8 cellular contexts compared by ENCODE assay signal in genomic region chr2:9473985-9474360, GRCh38. TPM values are rescaled to one million over a fixed set of nuclear protein-coding genes. Genes with fewer than 3 reads are reported as not detected.
A peak's percentile ranks its signal among the peaks of the same experiment; 100 is the strongest.
DNase-seq lines count a peak whose midpoint lies in the region; ATAC-seq, FAIRE-seq and TF ChIP-seq lines count a peak whose summit lies in the region.

No MANE protein-coding gene starts in this region.

- no peak for FAIRE-seq in astrocyte (lab: Jason Lieb, UNC)

- TF ChIP-seq CTCF in DOHH2 (IDR thresholded peaks at IDR 0.05; ENCODE audit: low read depth, low read length, poor library complexity, severe bottlenecking) (no peak), astrocyte (IDR thresholded peaks at IDR 0.05; ENCODE audit: insufficient read depth, low read depth, low read length) (no peak)

- peak; percentile 41 for ATAC-seq in HG02642 (IDR thresholded peaks at IDR 0.05; ENCODE audit: poor library complexity, unreplicated experiment)

- H3K4me1 Mint-ChIP-seq in astrocyte (ENCODE audit: low read depth, unreplicated experiment), result peaks cover 22% of the 10 kb centered on the region

- peaks cover 63% of the 10 kb centered on the region for H3K4me1 ChIP-seq in DOHH2 (ENCODE audit: control insufficient read depth, low read length)
- H3K4me1 ChIP-seq in astrocyte (ENCODE audit: insufficient read depth, low read length), result peaks cover 11% of the 10 kb centered on the region

- H3K4me3 ChIP-seq in DOHH2 (ENCODE audit: low read length), result peak overlapping the region; percentile 97
- peak overlapping the region; percentile 71 for H3K4me3 ChIP-seq in astrocyte (ENCODE audit: insufficient read depth, low read depth, low read length)
- H3K4me3 ChIP-seq in iPS-18c (ENCODE audit: insufficient read depth, low read depth, low read length), result peak overlapping the region; percentile 58

- H3K27ac ChIP-seq in DOHH2 (ENCODE audit: low read depth, low read length), result peak overlapping the region; percentile 64
- H3K27ac ChIP-seq in astrocyte (ENCODE audit: low read depth, low read length), result peak overlapping the region; percentile 67

- H3K9me3 ChIP-seq in DOHH2 (ENCODE audit: control insufficient read depth, insufficient read depth, low read length) (no peaks in the 10 kb centered on the region), astrocyte (ENCODE audit: insufficient read depth, low read depth, low read length) (no peaks in the 10 kb centered on the region), iPS-18c (ENCODE audit: control insufficient read depth, insufficient read depth, low read length) (peaks cover 5% of the 10 kb centered on the region)

- H3K9me3 Mint-ChIP-seq in astrocyte (ENCODE audit: unreplicated experiment), result no peaks in the 10 kb centered on the region

- peak overlapping the region; percentile 83 for H3K9ac ChIP-seq in astrocyte (ENCODE audit: low read length)

- H3F3A ChIP-seq in DOHH2 (ENCODE audit: control insufficient read depth, insufficient read depth), result peaks cover 25% of the 10 kb centered on the region

- peaks cover 75% of the 10 kb centered on the region for H3K36me3 ChIP-seq in DOHH2 (ENCODE audit: control insufficient read depth, low read length)
- H3K36me3 ChIP-seq in astrocyte (ENCODE audit: insufficient read depth, low read length), result peaks cover 7% of the 10 kb centered on the region

- peak overlapping the region; percentile 94 for H2AFZ ChIP-seq in astrocyte (ENCODE audit: low read depth, low read length)

- DNase-seq in T-helper 1 cell, result peak; percentile 40 to 70 (median 65)
- no peak for DNase-seq in astrocyte (ENCODE audit: low read depth)
- DNase-seq in stimulated activated CD4-positive, alpha-beta T cell treated with anti-CD3 and anti-CD28 coated beads, Interleukin-12 subunit alpha, Interleukin-12 subunit beta, amount 100 ng/mL, for 4 hours, result peak; percentile 56
- no peak for DNase-seq in NK-92 treated with Interleukin-12 subunit alpha and Interleukin-12 subunit beta, amount 100 ng/mL, for 24 hours (lab: John Stamatoyannopoulos, UW)
- no peak for DNase-seq in NCI-H345 treated with DMSO at 0.1 percent for 48 hours (lab: John Stamatoyannopoulos, UW; ENCODE audit: unreplicated experiment)

- H3K27me3 ChIP-seq in DOHH2 (ENCODE audit: control insufficient read depth, low read length) (no peaks in the 10 kb centered on the region), astrocyte (ENCODE audit: insufficient read depth, low read length) (no peaks in the 10 kb centered on the region)

- H3K79me2 ChIP-seq in DOHH2 (ENCODE audit: control insufficient read depth, low read length) (peaks cover 54% of the 10 kb centered on the region), astrocyte (ENCODE audit: insufficient read depth, low read length) (peaks cover 38% of the 10 kb centered on the region)

- H3K4me2 ChIP-seq in DOHH2 (ENCODE audit: low read length), result peak overlapping the region; percentile 95
- peak overlapping the region; percentile 86 for H3K4me2 ChIP-seq in astrocyte (ENCODE audit: low read length)

- H3K36me3 Mint-ChIP-seq in astrocyte (ENCODE audit: low read depth, unreplicated experiment), result peaks cover 25% of the 10 kb centered on the region

- H3K9me2 ChIP-seq in DOHH2 (replicated peaks; ENCODE audit: control insufficient read depth, low read length), result no peaks in the 10 kb centered on the region

- H4K20me1 ChIP-seq in DOHH2 (ENCODE audit: control insufficient read depth, insufficient read depth, low read depth, low read length) (no peaks in the 10 kb centered on the region), astrocyte (ENCODE audit: insufficient read depth, low read length) (peaks cover 7% of the 10 kb centered on the region)

- H3K27ac Mint-ChIP-seq in astrocyte (ENCODE audit: unreplicated experiment), result no peak overlapping the region

- H3K27me3 Mint-ChIP-seq in astrocyte (ENCODE audit: low read depth, unreplicated experiment), result no peaks in the 10 kb centered on the region

- H3K4me3 Mint-ChIP-seq in astrocyte (ENCODE audit: unreplicated experiment), result no peak overlapping the region

RNA-seq across cellular contexts. Expression of gene IAH1, which starts 0.4 kb away (rescaled TPM):
- total RNA-seq in astrocyte, result 31.1 and 31.4 TPM in 2 replicates

RNA-seq across cellular contexts. Expression of gene CPSF3, which starts 50.5 kb away (rescaled TPM):
- total RNA-seq in astrocyte, result 36.2 and 40.3 TPM in 2 replicates

RNA-seq across cellular contexts. Expression of gene ITGB1BP1, which starts 50.6 kb away (rescaled TPM):
- total RNA-seq in astrocyte, result 121 and 126 TPM in 2 replicates

Comparison
In these comparisons a context has a peak if more than half of its experiments do, and no peak if none do; other contexts are left out.
1. DNase-seq: peak in T-helper 1 cell (5 of 5) and stimulated activated CD4-positive, alpha-beta T cell treated with anti-CD3 and anti-CD28 coated beads, Interleukin-12 subunit alpha, Interleukin-12 subunit beta, amount 100 ng/mL, for 4 hours (single experiment); none in astrocyte (single experiment), NK-92 treated with Interleukin-12 subunit alpha and Interleukin-12 subunit beta, amount 100 ng/mL, for 24 hours (single experiment) and NCI-H345 treated with DMSO at 0.1 percent for 48 hours (single experiment).
2. Peak in every context shown above with its lines, with median percentiles within 50 percentile points of each other: H3K4me3 ChIP-seq.